Comparison of ENCODE assay signal across 10 cellular contexts in the genomic region with DNA sequence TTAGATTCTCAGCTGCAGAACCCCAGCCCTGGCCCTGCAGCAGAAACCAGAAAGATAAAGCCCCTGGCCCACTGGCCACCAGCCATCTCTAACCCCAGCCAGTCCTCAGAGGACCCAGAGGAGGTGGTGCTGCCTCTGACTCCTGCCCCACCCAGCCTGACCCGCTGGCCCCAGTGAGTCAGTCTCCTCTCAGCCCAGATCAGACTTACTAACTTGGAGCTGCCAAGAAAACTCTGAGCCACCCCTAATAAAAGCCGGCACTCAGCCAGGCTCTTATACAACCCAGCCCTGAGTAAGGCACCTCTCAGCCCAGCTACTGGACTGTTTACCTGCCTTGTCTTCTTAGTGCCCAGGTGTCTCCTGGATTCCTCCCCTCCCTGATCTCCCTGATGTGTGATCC. TPM values are rescaled to one million over a fixed set of nuclear protein-coding genes. Genes with fewer than 3 reads are reported as not detected.
A peak's percentile ranks its signal among the peaks of the same experiment; 100 is the strongest.
DNase-seq lines count a peak whose midpoint lies in the region; ATAC-seq and TF ChIP-seq lines count a peak whose summit lies in the region.
"Had no signal": no experiment of that assay in that cellular context is flagged by ENCODE, and none has a peak within 500 bp of the region (broad histone marks: within the 10 kb centered on the region; RNA-seq: fewer than 3 reads in every experiment).

No MANE protein-coding gene starts in this region.

- H3K36me3 ChIP-seq in RWPE2 (ENCODE audit: low read depth) = no peaks in the 10 kb centered on the region
- H3K36me3 ChIP-seq in prostate gland = no peaks in the 10 kb centered on the region

- H3K27ac Mint-ChIP-seq in Calu3 (ENCODE audit: unreplicated experiment) = no peak overlapping the region
- H3K27ac Mint-ChIP-seq: CD4-positive, alpha-beta memory T cell had no signal

- H3K27me3 ChIP-seq in RWPE2 (ENCODE audit: insufficient read depth, poor library complexity, severe bottlenecking) = no peaks in the 10 kb centered on the region
- H3K27me3 ChIP-seq in prostate gland (replicated peaks; ENCODE audit: insufficient read depth) = no peaks in the 10 kb centered on the region

- H3K4me1 ChIP-seq in RWPE2 (ENCODE audit: insufficient read depth, poor library complexity, severe bottlenecking) = peaks cover 4% of the 10 kb centered on the region
- H3K4me1 ChIP-seq in prostate gland (replicated peaks) = peaks cover 3% of the 10 kb centered on the region

- BruUV-seq in Calu3 (replicated peaks; lab: Mats Ljungman, UMichigan) = no TSS peak

- H3K4me3 ChIP-seq in RWPE2 (ENCODE audit: severe bottlenecking) (no peak overlapping the region), foreskin fibroblast (ENCODE audit: low read depth in 1 of 2, low read length in 2 of 2) (no peak overlapping the region), prostate gland (no peak overlapping the region)

- WGBS in prostate gland = 0% methylated on average over 2 of the region's 2 CpGs

- peak overlapping the region; percentile 42 for H3K27ac ChIP-seq in RWPE2 (ENCODE audit: poor library complexity, severe bottlenecking)
- H3K27ac ChIP-seq in prostate gland = peak overlapping the region; percentile 56 to 68

- ATAC-seq in RWPE2 (ENCODE audit: low read depth) = peak; percentile 97
- ATAC-seq in GM18511 (IDR thresholded peaks at IDR 0.05; ENCODE audit: unreplicated experiment) = no peak

- no peak overlapping the region for H3K4me3 Mint-ChIP-seq in Calu3 (ENCODE audit: low read depth, unreplicated experiment)
- H3K4me3 Mint-ChIP-seq: CD4-positive, alpha-beta memory T cell had no signal

- peaks cover 46% of the 10 kb centered on the region for H3K27me3 Mint-ChIP-seq in Calu3 (ENCODE audit: unreplicated experiment)

- H3K36me3 Mint-ChIP-seq in Calu3 (ENCODE audit: insufficient read depth, unreplicated experiment) = no peaks in the 10 kb centered on the region
- H3K36me3 Mint-ChIP-seq: CD4-positive, alpha-beta memory T cell had no signal

- no peaks in the 10 kb centered on the region for H3K9me3 Mint-ChIP-seq in Calu3 (ENCODE audit: low read depth, unreplicated experiment)
- H3K9me3 Mint-ChIP-seq: CD4-positive, alpha-beta memory T cell had no signal

- peaks cover 6% of the 10 kb centered on the region for H3K4me1 Mint-ChIP-seq in Calu3 (ENCODE audit: low read depth, unreplicated experiment)
- H3K4me1 Mint-ChIP-seq: CD4-positive, alpha-beta memory T cell had no signal

- no peak for TF ChIP-seq POLR2A in prostate gland (IDR thresholded peaks at IDR 0.05)

- DNase-seq in Calu3 (peak; percentile 49), RWPE2 (ENCODE audit: low spot score) (peak; percentile 84), foreskin fibroblast (peak; percentile 85 to 96), prostate gland (ENCODE audit: low spot score) (peak; percentile 74), COR-L47 (lab: John Stamatoyannopoulos, UW) (no peak), medulla oblongata (ENCODE audit: extremely low spot score) (no peak)
- DNase-seq in central memory CD4-positive, alpha-beta T cell = no peak
- DNase-seq: CD4-positive, alpha-beta memory T cell; RPMI8226 had no signal

- CTCF ChIA-PET in Calu3 (lab: Charles Lee) = no interaction called here

- H3K9me3 ChIP-seq in RWPE2 (ENCODE audit: severe bottlenecking) (no peaks in the 10 kb centered on the region), prostate gland (no peaks in the 10 kb centered on the region)

- no peak for TF ChIP-seq CTCF in Calu3 (IDR thresholded peaks at IDR 0.05; ENCODE audit: unreplicated experiment)
- no peak for TF ChIP-seq CTCF in RWPE2 (IDR thresholded peaks at IDR 0.05; ENCODE audit: poor library complexity, severe bottlenecking)
- no peak for TF ChIP-seq CTCF in foreskin fibroblast (IDR thresholded peaks at IDR 0.05; ENCODE audit: low read depth, low read length)
- no peak for TF ChIP-seq CTCF in prostate gland (IDR thresholded peaks at IDR 0.05)

- intact Hi-C loops in Calu3 (cut with micrococcal nuclease; ENCODE audit: unreplicated experiment) (no loop called here), prostate gland (cut with DNase I) (loop anchor here (10.0 kb wide), 3 partner anchors 202 to 932 kb away; partner anchors contain the start of gene SETBP1)

RNA-seq across cellular contexts. Expression of gene SLC14A2, which starts 2.0 kb away (rescaled TPM):
- total RNA-seq in Calu3 (2022) = not detected in 2 replicates
- 1 to 10 TPM in 1 of 2 donors, under 1 TPM in 1; 0.05 to 1.7 TPM for total RNA-seq in prostate gland

Comparison
In these comparisons a context has a peak if more than half of its experiments do, and no peak if none do; other contexts are left out.
1. DNase-seq: peak in Calu3 (single experiment), RWPE2 (single experiment), foreskin fibroblast (2 of 2) and prostate gland (single experiment); none in COR-L47 (single experiment), medulla oblongata (single experiment) and central memory CD4-positive, alpha-beta T cell (single experiment).